In the genomic region with DNA sequence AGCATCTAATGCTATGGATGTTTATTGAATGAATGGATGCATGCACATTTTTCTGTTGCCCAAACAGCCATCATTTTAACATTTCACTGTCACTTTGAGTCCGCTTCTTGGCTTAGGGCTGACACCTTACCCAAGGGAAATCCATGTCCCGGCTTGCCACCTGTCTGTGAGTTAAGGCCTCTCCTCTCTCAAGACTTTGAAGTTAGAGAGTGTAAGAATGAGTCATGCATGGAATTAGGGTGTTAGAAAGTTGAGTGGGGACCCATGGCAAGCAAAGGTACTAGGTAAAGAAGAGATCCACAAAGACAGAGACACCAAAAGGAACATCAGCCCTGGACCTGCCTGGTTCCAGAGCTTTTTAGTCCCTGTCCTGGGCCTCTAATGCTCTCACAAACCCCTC, we compare ENCODE assay signal across 26 cellular contexts. TPM values are rescaled to one million over a fixed set of nuclear protein-coding genes. Genes with fewer than 3 reads are reported as not detected.
DNase-seq lines count a peak whose midpoint lies in the region; ATAC-seq and TF ChIP-seq lines count a peak whose summit lies in the region.
"Had no signal": no experiment of that assay in that cellular context is flagged by ENCODE, and none has a peak within 500 bp of the region (broad histone marks: within the 10 kb centered on the region; RNA-seq: fewer than 3 reads in every experiment).

No MANE protein-coding gene starts in this region.

- no peak overlapping the region for H3K4me3 Mint-ChIP-seq in activated CD4-positive, alpha-beta T cell treated with anti-CD3 and anti-CD28 coated beads for 36 hours
- no peak overlapping the region for H3K4me3 Mint-ChIP-seq in stimulated activated naive CD8-positive, alpha-beta T cell treated with anti-CD3 and anti-CD28 coated beads, Interleukin-15, Interleukin-2, amounts not matched to agents 100 ng/mL and 50 ng/mL, for 24 hours
- H3K4me3 Mint-ChIP-seq in stimulated activated naive CD8-positive, alpha-beta T cell treated with anti-CD3 and anti-CD28 coated beads, Interleukin-15, amount 100 ng/mL, for 72 hours = no peak overlapping the region

- CTCF ChIA-PET in activated CD4-positive, alpha-beta T cell treated with anti-CD3 and anti-CD28 coated beads for 36 hours (lab: Charles Lee) = no interaction called here

- no peaks in the 10 kb centered on the region for H3K4me1 ChIP-seq in smooth muscle cell (ENCODE audit: low read depth)

- DNase-seq in activated CD4-positive, alpha-beta T cell treated with anti-CD3 and anti-CD28 coated beads for 36 hours = no peak
- DNase-seq in activated CD4-positive, alpha-beta T cell treated with anti-CD3 and anti-CD28 coated beads for 48 hours = no peak
- DNase-seq in stimulated activated naive CD8-positive, alpha-beta T cell treated with anti-CD3 and anti-CD28 coated beads, Interleukin-15, amount 100 ng/mL, for 72 hours = no peak
- DNase-seq in dorsolateral prefrontal cortex (no peak), myocyte (ENCODE audit: low read depth) (peak; percentile 30), smooth muscle cell (lab: John Stamatoyannopoulos, UW; ENCODE audit: unreplicated experiment) (no peak), head of caudate nucleus (no peak)
- DNase-seq: 8988T, ACHN, BE2C, DMS53, GM23248, H7, MG63, NCI-H1105 treated with DMSO at 0.1 percent for 48 hours, NCI-H146, NCI-H1930, NCI-H2107, NCI-H226, NCI-H510A, NCI-H69, OCI-M1, Peyer's patch, SIG-M5, SK-N-SH had no signal

- intact Hi-C loops in activated CD4-positive, alpha-beta T cell treated with anti-CD3 and anti-CD28 coated beads for 36 hours (cut with DNase I, micrococcal nuclease) = no loop called here
- intact Hi-C loops in dorsolateral prefrontal cortex (cut with DNase I) (no loop called here), head of caudate nucleus (cut with DNase I) (no loop called here)

- H3K36me3 ChIP-seq in smooth muscle cell (ENCODE audit: low read depth) = peaks cover 9% of the 10 kb centered on the region

- H3K27me3 ChIP-seq in dorsolateral prefrontal cortex (no peaks in the 10 kb centered on the region), smooth muscle cell (ENCODE audit: low read depth) (no peaks in the 10 kb centered on the region)
- H3K27me3 ChIP-seq: BE2C, MG63, Peyer's patch had no signal

- no peak overlapping the region for H2AFZ ChIP-seq in smooth muscle cell (ENCODE audit: low read depth)
- H2AFZ ChIP-seq: GM23248 had no signal

- H3K36me3 Mint-ChIP-seq in activated CD4-positive, alpha-beta T cell treated with anti-CD3 and anti-CD28 coated beads for 36 hours (ENCODE audit: low read depth) = peaks cover 44% of the 10 kb centered on the region
- H3K36me3 Mint-ChIP-seq in stimulated activated naive CD8-positive, alpha-beta T cell treated with anti-CD3 and anti-CD28 coated beads, Interleukin-15, Interleukin-2, amounts not matched to agents 100 ng/mL and 50 ng/mL, for 24 hours (ENCODE audit: low read depth) = peaks cover 50% of the 10 kb centered on the region

- peak overlapping the region; percentile 16 for H3K27ac Mint-ChIP-seq in activated CD4-positive, alpha-beta T cell treated with anti-CD3 and anti-CD28 coated beads for 36 hours
- H3K27ac Mint-ChIP-seq in stimulated activated naive CD8-positive, alpha-beta T cell treated with anti-CD3 and anti-CD28 coated beads, Interleukin-15, Interleukin-2, amounts not matched to agents 100 ng/mL and 50 ng/mL, for 24 hours = peak overlapping the region; percentile 22
- H3K27ac Mint-ChIP-seq in stimulated activated naive CD8-positive, alpha-beta T cell treated with anti-CD3 and anti-CD28 coated beads, Interleukin-15, amount 100 ng/mL, for 72 hours = no peak overlapping the region

- POLR2A ChIA-PET in activated CD4-positive, alpha-beta T cell treated with anti-CD3 and anti-CD28 coated beads for 36 hours (lab: Charles Lee) = no interaction called here

- peaks cover 31% of the 10 kb centered on the region for H4K20me1 ChIP-seq in smooth muscle cell (ENCODE audit: low read depth)

- ATAC-seq in activated CD4-positive, alpha-beta T cell treated with anti-CD3 and anti-CD28 coated beads for 36 hours = no peak
- ATAC-seq in stimulated activated naive CD8-positive, alpha-beta T cell treated with anti-CD3 and anti-CD28 coated beads, Interleukin-15, amount 100 ng/mL, for 72 hours = no peak

- H3K79me2 ChIP-seq in smooth muscle cell (ENCODE audit: low read depth) = no peaks in the 10 kb centered on the region

- no peaks in the 10 kb centered on the region for H3F3A ChIP-seq in smooth muscle cell (ENCODE audit: low read depth)

- no peaks in the 10 kb centered on the region for H3K27me3 Mint-ChIP-seq in activated CD4-positive, alpha-beta T cell treated with anti-CD3 and anti-CD28 coated beads for 36 hours
- H3K27me3 Mint-ChIP-seq in stimulated activated naive CD8-positive, alpha-beta T cell treated with anti-CD3 and anti-CD28 coated beads, Interleukin-15, Interleukin-2, amounts not matched to agents 100 ng/mL and 50 ng/mL, for 24 hours = no peaks in the 10 kb centered on the region
- H3K27me3 Mint-ChIP-seq in stimulated activated naive CD8-positive, alpha-beta T cell treated with anti-CD3 and anti-CD28 coated beads, Interleukin-15, amount 100 ng/mL, for 72 hours = no peaks in the 10 kb centered on the region

- peak overlapping the region in 36 of 59 donors; percentile 11 to 79 (median 60) for H3K27ac ChIP-seq in dorsolateral prefrontal cortex
- H3K27ac ChIP-seq in smooth muscle cell (ENCODE audit: low read depth) = no peak overlapping the region
- H3K27ac ChIP-seq: GM23248 had no signal

- no peak overlapping the region for H3K9ac ChIP-seq in smooth muscle cell (ENCODE audit: low read depth)
- H3K9ac ChIP-seq: GM23248, SK-N-SH had no signal

- H3K4me2 ChIP-seq in smooth muscle cell = no peak overlapping the region
- H3K4me2 ChIP-seq: SK-N-SH had no signal

- WGBS in smooth muscle cell (ENCODE audit: low lambda C conversion rate) = 90% methylated on average over 2 of the region's 2 CpGs

- TF ChIP-seq CTCF in dorsolateral prefrontal cortex (IDR thresholded peaks at IDR 0.05 in 54 of 56, conservative IDR thresholded peaks at IDR 0.05 in 2 of 56; ENCODE audit: low read depth in 1 of 56, partially characterized antibody in 56 of 56) (no peak), smooth muscle cell (IDR thresholded peaks at IDR 0.05; ENCODE audit: borderline replicate concordance, insufficient read depth, poor library complexity, severe bottlenecking) (no peak)

- no peaks in the 10 kb centered on the region for H3K9me3 Mint-ChIP-seq in activated CD4-positive, alpha-beta T cell treated with anti-CD3 and anti-CD28 coated beads for 36 hours (ENCODE audit: low read depth)
- H3K9me3 Mint-ChIP-seq in stimulated activated naive CD8-positive, alpha-beta T cell treated with anti-CD3 and anti-CD28 coated beads, Interleukin-15, Interleukin-2, amounts not matched to agents 100 ng/mL and 50 ng/mL, for 24 hours = no peaks in the 10 kb centered on the region
- H3K9me3 Mint-ChIP-seq in stimulated activated naive CD8-positive, alpha-beta T cell treated with anti-CD3 and anti-CD28 coated beads, Interleukin-15, amount 100 ng/mL, for 72 hours = no peaks in the 10 kb centered on the region

- no peaks in the 10 kb centered on the region for H3K9me3 ChIP-seq in smooth muscle cell (replicated peaks; ENCODE audit: low read depth)
- H3K9me3 ChIP-seq: BE2C, MG63, Peyer's patch, SK-N-SH had no signal

- H3K4me1 Mint-ChIP-seq in activated CD4-positive, alpha-beta T cell treated with anti-CD3 and anti-CD28 coated beads for 36 hours = peaks cover 22% of the 10 kb centered on the region
- peaks cover 8% of the 10 kb centered on the region for H3K4me1 Mint-ChIP-seq in stimulated activated naive CD8-positive, alpha-beta T cell treated with anti-CD3 and anti-CD28 coated beads, Interleukin-15, Interleukin-2, amounts not matched to agents 100 ng/mL and 50 ng/mL, for 24 hours (ENCODE audit: low read depth)
- peaks cover 23% of the 10 kb centered on the region for H3K4me1 Mint-ChIP-seq in stimulated activated naive CD8-positive, alpha-beta T cell treated with anti-CD3 and anti-CD28 coated beads, Interleukin-15, amount 100 ng/mL, for 72 hours

- H3K4me3 ChIP-seq in dorsolateral prefrontal cortex = no peak overlapping the region
- no peak overlapping the region for H3K4me3 ChIP-seq in smooth muscle cell
- H3K4me3 ChIP-seq: GM23248, MG63, Peyer's patch had no signal

RNA-seq across cellular contexts. Expression of a gene that starts 35.1 kb away (rescaled TPM):
- 100 to 1,000 TPM; 247 to 257 TPM for total RNA-seq in activated CD4-positive, alpha-beta T cell treated with anti-CD3 and anti-CD28 coated beads for 36 hours
- 100 to 1,000 TPM; 225 to 944 (median 658) TPM for total RNA-seq in dorsolateral prefrontal cortex
- total RNA-seq in myocyte = 235 and 302 TPM in 2 replicates
- polyA plus RNA-seq in myocyte (2012) = 275 TPM
- 93.0 and 104 TPM in 2 replicates for total RNA-seq in smooth muscle cell
- polyA plus RNA-seq in smooth muscle cell = 75.7 and 96.1 TPM in 2 replicates

Comparison
In these comparisons a context has a peak if more than half of its experiments do, and no peak if none do; other contexts are left out.
1. H3K27ac Mint-ChIP-seq: peak in activated CD4-positive, alpha-beta T cell treated with anti-CD3 and anti-CD28 coated beads for 36 hours (single experiment) and stimulated activated naive CD8-positive, alpha-beta T cell treated with anti-CD3 and anti-CD28 coated beads, Interleukin-15, Interleukin-2, amounts not matched to agents 100 ng/mL and 50 ng/mL, for 24 hours (single experiment); none in stimulated activated naive CD8-positive, alpha-beta T cell treated with anti-CD3 and anti-CD28 coated beads, Interleukin-15, amount 100 ng/mL, for 72 hours (0 of 2).